Comparison of ENCODE assay signal across 10 cellular contexts in genomic region chr4:158169516-158169915, GRCh38. TPM values are rescaled to one million over a fixed set of nuclear protein-coding genes. Genes with fewer than 3 reads are reported as not detected.
A peak's percentile ranks its signal among the peaks of the same experiment; 100 is the strongest.
DNase-seq lines count a peak whose midpoint lies in the region; ATAC-seq and TF ChIP-seq lines count a peak whose summit lies in the region.
"Had no signal": no experiment of that assay in that cellular context is flagged by ENCODE, and none has a peak within 500 bp of the region (broad histone marks: within the 10 kb centered on the region; RNA-seq: fewer than 3 reads in every experiment).

No MANE protein-coding gene starts in this region.

- peaks cover 33% of the 10 kb centered on the region for H3K27me3 Mint-ChIP-seq in activated naive CD4-positive, alpha-beta T cell treated with anti-CD3 and anti-CD28 coated beads, Interleukin-2, amount 10 ng/mL, durations not matched to agents 7 days and 5 days
- H3K27me3 Mint-ChIP-seq in Calu3 (ENCODE audit: unreplicated experiment) = no peaks in the 10 kb centered on the region

- H4K20me1 ChIP-seq in osteoblast (ENCODE audit: insufficient read depth, low read length) = peaks cover 2% of the 10 kb centered on the region

- H3K4me1 Mint-ChIP-seq in activated naive CD4-positive, alpha-beta T cell treated with anti-CD3 and anti-CD28 coated beads, Interleukin-2, amount 10 ng/mL, durations not matched to agents 7 days and 5 days = no peaks in the 10 kb centered on the region
- H3K4me1 Mint-ChIP-seq in Calu3 (ENCODE audit: low read depth, unreplicated experiment) = peaks cover 15% of the 10 kb centered on the region

- no peak overlapping the region for H3K4me3 Mint-ChIP-seq in activated naive CD4-positive, alpha-beta T cell treated with anti-CD3 and anti-CD28 coated beads, Interleukin-2, amount 10 ng/mL, durations not matched to agents 7 days and 5 days
- H3K4me3 Mint-ChIP-seq in Calu3 (ENCODE audit: low read depth, unreplicated experiment) = no peak overlapping the region
- H3K4me3 Mint-ChIP-seq: T-helper 1 cell treated with Interleukin-12 subunit alpha and Interleukin-12 subunit beta and Interleukin-4 antibody, amounts not matched to agents 30 μg/mL and 1 μg/mL, for 36 hours had no signal

- DNase-seq in heart right ventricle (no peak), left ventricle myocardium superior (no peak), esophagus muscularis mucosa (ENCODE audit: extremely low spot score) (no peak), osteoblast (ENCODE audit: insufficient read length, low spot score, missing footprints) (no peak), uterus (no peak), Calu3 (no peak), NCI-H2171 treated with DMSO at 0.1 percent for 48 hours (lab: John Stamatoyannopoulos, UW) (no peak)
- DNase-seq in activated naive CD4-positive, alpha-beta T cell treated with anti-CD3 and anti-CD28 coated beads, Interleukin-2, amount 10 ng/mL, durations not matched to agents 7 days and 5 days = no peak
- DNase-seq: NCI-H1105 had no signal

- no peaks in the 10 kb centered on the region for H3K9me3 ChIP-seq in heart right ventricle
- H3K9me3 ChIP-seq in esophagus muscularis mucosa = no peaks in the 10 kb centered on the region
- no peaks in the 10 kb centered on the region for H3K9me3 ChIP-seq in osteoblast (ENCODE audit: low read depth, low read length)
- H3K9me3 ChIP-seq in uterus = no peaks in the 10 kb centered on the region

- H3K27ac Mint-ChIP-seq in activated naive CD4-positive, alpha-beta T cell treated with anti-CD3 and anti-CD28 coated beads, Interleukin-2, amount 10 ng/mL, durations not matched to agents 7 days and 5 days = no peak overlapping the region
- H3K27ac Mint-ChIP-seq in Calu3 (ENCODE audit: unreplicated experiment) = no peak overlapping the region
- H3K27ac Mint-ChIP-seq: T-helper 1 cell treated with Interleukin-12 subunit alpha and Interleukin-12 subunit beta and Interleukin-4 antibody, amounts not matched to agents 30 μg/mL and 1 μg/mL, for 36 hours had no signal

- no peaks in the 10 kb centered on the region for H3K36me3 Mint-ChIP-seq in activated naive CD4-positive, alpha-beta T cell treated with anti-CD3 and anti-CD28 coated beads, Interleukin-2, amount 10 ng/mL, durations not matched to agents 7 days and 5 days
- peaks cover 9% of the 10 kb centered on the region for H3K36me3 Mint-ChIP-seq in Calu3 (ENCODE audit: insufficient read depth, unreplicated experiment)

- H3K36me3 ChIP-seq in heart right ventricle = no peaks in the 10 kb centered on the region
- H3K36me3 ChIP-seq in esophagus muscularis mucosa = no peaks in the 10 kb centered on the region
- peaks cover 4% of the 10 kb centered on the region for H3K36me3 ChIP-seq in osteoblast (ENCODE audit: insufficient read depth, low read length)
- no peaks in the 10 kb centered on the region for H3K36me3 ChIP-seq in uterus

- no TSS peak for BruUV-seq in Calu3 (replicated peaks; lab: Mats Ljungman, UMichigan)

- no peak overlapping the region for H2AFZ ChIP-seq in osteoblast (ENCODE audit: low read length)

- ATAC-seq in heart right ventricle (no peak), left ventricle myocardium superior (no peak)

- H3K27me3 ChIP-seq in heart right ventricle = peaks cover 0 to 6% (median 0%) of the 10 kb centered on the region in 7 donors
- no peaks in the 10 kb centered on the region for H3K27me3 ChIP-seq in esophagus muscularis mucosa
- H3K27me3 ChIP-seq in osteoblast (ENCODE audit: insufficient read depth, low read length) = no peaks in the 10 kb centered on the region
- no peaks in the 10 kb centered on the region for H3K27me3 ChIP-seq in uterus

- intact Hi-C loops in heart right ventricle (cut with DNase I) = loop anchor here in 1 of 10 donors (5.0 kb wide), 2 partner anchors 37 to 112 kb away; no protein-coding TSS in a partner anchor
- intact Hi-C loops in left ventricle myocardium superior (cut with micrococcal nuclease) = loop anchor here (5.0 kb wide), 1 partner anchor 162 kb away; no protein-coding TSS in a partner anchor
- intact Hi-C loops in esophagus muscularis mucosa (cut with DNase I) = no loop called here
- intact Hi-C loops in uterus (cut with DNase I; ENCODE audit: low total_unique reads) = no loop called here
- intact Hi-C loops in Calu3 (cut with micrococcal nuclease; ENCODE audit: unreplicated experiment) = no loop called here

- CTCF ChIA-PET in activated naive CD4-positive, alpha-beta T cell treated with anti-CD3 and anti-CD28 coated beads, Interleukin-2, amount 10 ng/mL, durations not matched to agents 7 days and 5 days (lab: Charles Lee) = interaction anchor here (1.1 kb wide), 1 partner anchor 85 kb away, joined by 3 read pairs; no protein-coding TSS in a partner anchor
- CTCF ChIA-PET in Calu3 (lab: Charles Lee) = interaction anchor here (0.9 kb wide), 1 partner anchor 149 kb away, joined by 3 read pairs; no protein-coding TSS in a partner anchor

- TF ChIP-seq CTCF in heart right ventricle (IDR thresholded peaks at IDR 0.05) (no peak), esophagus muscularis mucosa (IDR thresholded peaks at IDR 0.05) (no peak), osteoblast (IDR thresholded peaks at IDR 0.05; ENCODE audit: extremely low read depth, low read depth, low read length) (no peak), uterus (IDR thresholded peaks at IDR 0.05) (no peak), Calu3 (IDR thresholded peaks at IDR 0.05; ENCODE audit: unreplicated experiment) (no peak)

- TF ChIP-seq POLR2A in esophagus muscularis mucosa (IDR thresholded peaks at IDR 0.05; ENCODE audit: low read depth) (no peak), uterus (IDR thresholded peaks at IDR 0.05) (no peak)

- WGBS in heart right ventricle, 2 donors = 9 to 13% methylated on average over 3 of the region's 3 CpGs
- 23% methylated on average over 3 of the region's 3 CpGs for WGBS in esophagus muscularis mucosa

- no peak for TF ChIP-seq EP300 in esophagus muscularis mucosa (IDR thresholded peaks at IDR 0.05)

- H3K9me3 Mint-ChIP-seq in activated naive CD4-positive, alpha-beta T cell treated with anti-CD3 and anti-CD28 coated beads, Interleukin-2, amount 10 ng/mL, durations not matched to agents 7 days and 5 days = no peaks in the 10 kb centered on the region
- H3K9me3 Mint-ChIP-seq in Calu3 (ENCODE audit: low read depth, unreplicated experiment) = no peaks in the 10 kb centered on the region
- H3K9me3 Mint-ChIP-seq: T-helper 1 cell treated with Interleukin-12 subunit alpha and Interleukin-12 subunit beta and Interleukin-4 antibody, amounts not matched to agents 30 μg/mL and 1 μg/mL, for 36 hours had no signal

- peak overlapping the region; percentile 79 for H3K4me2 ChIP-seq in osteoblast (ENCODE audit: insufficient read depth, low read length)

- H3K4me1 ChIP-seq in heart right ventricle = peaks cover 6 to 70% (median 56%) of the 10 kb centered on the region in 9 donors
- H3K4me1 ChIP-seq in esophagus muscularis mucosa = peaks cover 22 to 61% (median 56%) of the 10 kb centered on the region in 4 donors
- H3K4me1 ChIP-seq in osteoblast (ENCODE audit: insufficient read depth, low read length) = peaks cover 27% of the 10 kb centered on the region
- peaks cover 0 to 7% of the 10 kb centered on the region in 2 donors for H3K4me1 ChIP-seq in uterus

- H3K27ac ChIP-seq in heart right ventricle (peak overlapping the region; percentile 83 to 95 (median 90)), esophagus muscularis mucosa (replicated peaks in 1 of 4) (peak overlapping the region; percentile 73 to 79 (median 76)), osteoblast (ENCODE audit: low read depth, low read length) (no peak overlapping the region), uterus (peak overlapping the region; percentile 90 to 97)

- peaks cover 23% of the 10 kb centered on the region for H3K79me2 ChIP-seq in osteoblast (ENCODE audit: insufficient read depth, low read length)

- H3K4me3 ChIP-seq in heart right ventricle (peak overlapping the region; percentile 47 to 83 (median 74)), esophagus muscularis mucosa (peak overlapping the region; percentile 52 to 56 (median 54)), osteoblast (ENCODE audit: insufficient read depth, low read length) (peak overlapping the region; percentile 63), uterus (peak overlapping the region; percentile 47 to 60)

RNA-seq across cellular contexts. Expression of gene GASK1B, which starts 3.3 kb away (rescaled TPM):
- total RNA-seq in heart right ventricle (100 to 1,000 TPM in 2 of 10 donors, 10 to 100 TPM in 8; 50.5 to 109 (median 86.0) TPM), left ventricle myocardium superior (63.4 TPM), esophagus muscularis mucosa (10 to 100 TPM; 27.5 to 45.9 (median 32.4) TPM), osteoblast (35.4 and 42.0 TPM in 2 replicates), uterus (100 to 1,000 TPM in 1 of 4 donors, 10 to 100 TPM in 3; 54.7 to 135 (median 62.7) TPM), Calu3 (2022) (1.4 and 2.3 TPM in 2 replicates)
- 10 to 100 TPM; 12.4 to 24.1 TPM for polyA plus RNA-seq in heart right ventricle

RNA-seq across cellular contexts. Expression of gene TMEM144, which starts 40.8 kb away (rescaled TPM):
- total RNA-seq in heart right ventricle (10 to 100 TPM in 8 of 10 donors, 1 to 10 TPM in 2; 8.5 to 17.0 (median 14.5) TPM), left ventricle myocardium superior (13.4 TPM), esophagus muscularis mucosa (1 to 10 TPM; 1.3 to 3.3 (median 2.7) TPM), osteoblast (6.8 and 8.0 TPM in 2 replicates), uterus (1 to 10 TPM; 3.8 to 9.7 (median 5.0) TPM), Calu3 (2022) (6.0 and 11.8 TPM in 2 replicates)
- 10 to 100 TPM in 1 of 2 donors, 1 to 10 TPM in 1; 1.7 to 11.7 TPM for polyA plus RNA-seq in heart right ventricle
